In the genomic region with DNA sequence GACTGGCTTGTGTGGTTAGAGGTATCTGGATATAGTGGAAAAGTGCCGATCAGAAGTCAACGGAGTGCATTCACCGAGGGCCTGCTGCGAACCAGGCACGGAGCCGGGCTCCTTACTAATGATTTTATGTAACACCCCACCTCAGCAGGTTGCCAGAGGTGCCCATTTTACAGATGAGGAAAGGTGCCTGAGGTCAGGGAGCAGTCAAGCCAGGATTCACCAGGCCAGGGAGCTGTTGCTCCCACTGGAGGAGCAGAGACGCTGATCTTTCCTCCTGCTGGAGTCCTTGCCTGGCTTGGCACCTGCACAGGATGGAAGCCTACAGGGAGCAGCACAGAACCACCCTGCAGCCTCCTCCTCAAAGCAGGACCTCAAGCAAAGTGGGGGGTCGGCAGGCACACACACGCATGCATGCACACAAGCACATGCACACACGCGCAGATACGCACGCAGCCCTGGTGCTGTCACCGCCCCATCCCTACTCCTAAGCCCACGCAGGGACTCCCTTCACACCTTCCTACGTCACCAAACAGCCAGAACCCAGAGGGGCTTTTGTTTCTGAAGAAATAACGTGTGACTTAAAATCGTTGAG, we compare ENCODE assay signal across 1 cellular context.
TF ChIP-seq lines count a peak whose summit lies in the region.

No MANE protein-coding gene starts in this region.

TF ChIP-seq in H1, 55 proteins besides CTCF, POLR2A, EP300 and RAD21:
- no peak for TF ChIP-seq BRCA1 (IDR thresholded peaks at IDR 0.05; ENCODE audit: low read depth, low read length)
- no peak for TF ChIP-seq SIRT6 (IDR thresholded peaks at IDR 0.05; ENCODE audit: low read length)
- TF ChIP-seq TCF12 (IDR thresholded peaks at IDR 0.05; ENCODE audit: low read depth, low read length), result no peak
- no peak for TF ChIP-seq EZH2 (IDR thresholded peaks at IDR 0.05; ENCODE audit: low read depth, low read length, severe bottlenecking)
- no peak for TF ChIP-seq SIN3A (conservative IDR thresholded peaks at IDR 0.05 in 1 of 2, IDR thresholded peaks at IDR 0.05 in 1 of 2; ENCODE audit: low read depth in 1 of 2, low read length in 2 of 2)
- no peak for TF ChIP-seq EGR1 (IDR thresholded peaks at IDR 0.05; ENCODE audit: borderline replicate concordance, low read depth, low read length)
- no peak for TF ChIP-seq POLR2AphosphoS5 (IDR thresholded peaks at IDR 0.05; ENCODE audit: low read depth, low read length)
- TF ChIP-seq SUZ12 (IDR thresholded peaks at IDR 0.05; ENCODE audit: low read length), result no peak
- no peak for TF ChIP-seq BACH1 (IDR thresholded peaks at IDR 0.05; ENCODE audit: low read length)
- TF ChIP-seq, protein P1, sequence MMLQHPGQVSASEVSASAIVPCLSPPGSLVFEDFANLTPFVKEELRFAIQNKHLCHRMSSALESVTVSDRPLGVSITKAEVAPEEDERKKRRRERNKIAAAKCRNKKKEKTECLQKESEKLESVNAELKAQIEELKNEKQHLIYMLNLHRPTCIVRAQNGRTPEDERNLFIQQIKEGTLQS (IDR thresholded peaks at IDR 0.05; ENCODE audit: insufficient read depth, low read depth, low read length), result no peak
- TF ChIP-seq RNF2 (IDR thresholded peaks at IDR 0.05; ENCODE audit: borderline replicate concordance, low read depth, low read length, missing control alignments, poor library complexity, severe bottlenecking), result no peak
- TF ChIP-seq, protein P2, sequence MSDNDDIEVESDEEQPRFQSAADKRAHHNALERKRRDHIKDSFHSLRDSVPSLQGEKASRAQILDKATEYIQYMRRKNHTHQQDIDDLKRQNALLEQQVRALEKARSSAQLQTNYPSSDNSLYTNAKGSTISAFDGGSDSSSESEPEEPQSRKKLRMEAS (IDR thresholded peaks at IDR 0.05), result no peak
- no peak for TF ChIP-seq GTF2F1 (IDR thresholded peaks at IDR 0.05; ENCODE audit: borderline replicate concordance, low read depth, low read length)
- no peak for TF ChIP-seq KDM1A (IDR thresholded peaks at IDR 0.05; ENCODE audit: borderline replicate concordance, low read length)
- TF ChIP-seq SP2 (IDR thresholded peaks at IDR 0.05; ENCODE audit: low read length), result no peak
